Comparison of ENCODE assay signal across 8 cellular contexts in the genomic region with DNA sequence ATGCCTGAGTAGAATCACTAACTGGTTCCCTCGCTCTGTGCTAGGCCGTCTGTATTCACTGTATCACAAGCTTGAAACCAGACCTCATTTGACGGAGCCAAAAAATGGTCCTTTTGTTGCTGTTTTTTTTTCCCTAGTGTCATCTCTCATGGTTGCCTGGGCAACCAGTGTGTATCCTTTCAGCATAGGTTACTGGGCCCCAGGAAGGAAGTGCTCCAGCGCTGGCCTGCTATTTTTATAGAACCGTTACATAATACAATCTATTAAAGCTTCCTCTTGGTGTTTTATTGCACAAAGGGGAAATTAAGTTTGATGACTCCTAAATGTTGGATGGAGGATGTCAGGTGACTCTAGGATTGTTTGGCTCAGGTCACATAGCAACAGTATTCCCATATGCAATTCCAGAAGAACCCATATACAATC.
DNase-seq lines count a peak whose midpoint lies in the region; ATAC-seq, FAIRE-seq and TF ChIP-seq lines count a peak whose summit lies in the region.

No MANE protein-coding gene starts in this region.

- no peaks in the 10 kb centered on the region for H3K36me3 ChIP-seq in SK-N-MC (ENCODE audit: insufficient read depth, low read length)
- no peaks in the 10 kb centered on the region for H3K36me3 ChIP-seq in endothelial cell of umbilical vein (ENCODE audit: control insufficient read depth in 2 of 2, extremely low read depth in 1 of 2, insufficient read depth in 2 of 2, low read length in 2 of 2)
- no peaks in the 10 kb centered on the region for H3K36me3 ChIP-seq in naive thymus-derived CD4-positive, alpha-beta T cell (ENCODE audit: control insufficient read depth in 2 of 3, insufficient read depth in 3 of 3, low read length in 3 of 3)

- intact Hi-C loops in endothelial cell of umbilical vein (cut with micrococcal nuclease) = loop anchor here (1.0 to 2.0 kb wide), 6 partner anchors 17 to 369 kb away; no protein-coding TSS in a partner anchor
- intact Hi-C loops in naive thymus-derived CD4-positive, alpha-beta T cell (cut with micrococcal nuclease) = loop anchor here (1.0 to 5.0 kb wide), 4 partner anchors 17 to 221 kb away; partner anchors contain the start of gene SPRY1 (in 1 of the 2)

- H3K79me2 ChIP-seq in endothelial cell of umbilical vein (ENCODE audit: control insufficient read depth, insufficient read depth, low read length) = no peaks in the 10 kb centered on the region

- H3K36me3 Mint-ChIP-seq in T-helper 2 cell treated with Interferon-gamma antibody and Interleukin-4, amounts not matched to agents 5 μg/mL and 100 μg/mL, for 36 hours (ENCODE audit: low read depth) = no peaks in the 10 kb centered on the region
- peaks cover 0 to 3% (median 0%) of the 10 kb centered on the region in 5 donors for H3K36me3 Mint-ChIP-seq in naive thymus-derived CD4-positive, alpha-beta T cell

- H3K4me1 ChIP-seq in endothelial cell of umbilical vein (ENCODE audit: control insufficient read depth, extremely low read depth, insufficient read depth, low read length) = peaks cover 19% of the 10 kb centered on the region
- peaks cover 12% of the 10 kb centered on the region in 2 donors for H3K4me1 ChIP-seq in naive thymus-derived CD4-positive, alpha-beta T cell (ENCODE audit: control insufficient read depth in 2 of 2, insufficient read depth in 2 of 2, low read length in 2 of 2)

- H3K4me3 Mint-ChIP-seq in T-helper 2 cell treated with Interferon-gamma antibody and Interleukin-4, amounts not matched to agents 5 μg/mL and 100 μg/mL, for 36 hours = no peak overlapping the region
- H3K4me3 Mint-ChIP-seq in naive thymus-derived CD4-positive, alpha-beta T cell = peak overlapping the region in 7 of 10 donors; percentile 16 to 64 (median 41)

- H3K9me3 ChIP-seq in SK-N-MC (ENCODE audit: low read depth, low read length) (no peaks in the 10 kb centered on the region), endothelial cell of umbilical vein (replicated peaks; ENCODE audit: control insufficient read depth, insufficient read depth, low read length) (no peaks in the 10 kb centered on the region)
- H3K9me3 ChIP-seq in naive thymus-derived CD4-positive, alpha-beta T cell (ENCODE audit: control insufficient read depth in 2 of 3, low read length in 3 of 3) = no peaks in the 10 kb centered on the region

- H3K27ac ChIP-seq in SK-N-MC (no peak overlapping the region), endothelial cell of umbilical vein (ENCODE audit: insufficient read depth, low read depth, low read length) (no peak overlapping the region)
- H3K27ac ChIP-seq in naive thymus-derived CD4-positive, alpha-beta T cell (ENCODE audit: low read depth, low read length) = peak overlapping the region; percentile 8

- peaks cover 7% of the 10 kb centered on the region for H3K4me1 Mint-ChIP-seq in T-helper 2 cell treated with Interferon-gamma antibody and Interleukin-4, amounts not matched to agents 5 μg/mL and 100 μg/mL, for 36 hours (ENCODE audit: low read depth)
- peaks cover 5 to 21% (median 17%) of the 10 kb centered on the region in 7 donors for H3K4me1 Mint-ChIP-seq in naive thymus-derived CD4-positive, alpha-beta T cell

- DNase-seq in T-helper 2 cell (peak in 3 of 5 experiments; percentile 10 to 69 (median 22)), SK-N-MC (ENCODE audit: low read depth, low spot score) (peak; percentile 47), endothelial cell of umbilical vein (ENCODE audit: low read depth, low spot score) (peak; percentile 81), OCI-M2 (lab: John Stamatoyannopoulos, UW; ENCODE audit: unreplicated experiment) (no peak), NCI-H226 (no peak)
- no peak for DNase-seq in T-helper 2 cell treated with Interferon-gamma antibody and Interleukin-4, amounts not matched to agents 5 μg/mL and 100 μg/mL, for 36 hours (ENCODE audit: low spot score)
- DNase-seq in naive thymus-derived CD4-positive, alpha-beta T cell = peak in 7 of 9 donors; percentile 34 to 75 (median 62)

- peaks cover 8% of the 10 kb centered on the region for H3K27me3 Mint-ChIP-seq in T-helper 2 cell treated with Interferon-gamma antibody and Interleukin-4, amounts not matched to agents 5 μg/mL and 100 μg/mL, for 36 hours (ENCODE audit: low read depth)
- peaks cover 0 to 16% (median 0%) of the 10 kb centered on the region in 5 donors for H3K27me3 Mint-ChIP-seq in naive thymus-derived CD4-positive, alpha-beta T cell

- H2AFZ ChIP-seq in endothelial cell of umbilical vein (ENCODE audit: low read depth, low read length) = no peak overlapping the region

- H3K9me3 Mint-ChIP-seq in T-helper 2 cell treated with Interferon-gamma antibody and Interleukin-4, amounts not matched to agents 5 μg/mL and 100 μg/mL, for 36 hours = no peaks in the 10 kb centered on the region
- no peaks in the 10 kb centered on the region for H3K9me3 Mint-ChIP-seq in naive thymus-derived CD4-positive, alpha-beta T cell

- H3K27me3 ChIP-seq in endothelial cell of umbilical vein (ENCODE audit: control insufficient read depth in 2 of 2, insufficient read depth in 2 of 2, low read length in 2 of 2) = no peaks in the 10 kb centered on the region
- H3K27me3 ChIP-seq in naive thymus-derived CD4-positive, alpha-beta T cell (ENCODE audit: control insufficient read depth in 2 of 2, insufficient read depth in 2 of 2, low read length in 2 of 2) = no peaks in the 10 kb centered on the region

- H3K4me3 ChIP-seq in SK-N-MC (no peak overlapping the region), endothelial cell of umbilical vein (replicated peaks in 1 of 3; ENCODE audit: insufficient read depth in 1 of 3, low read depth in 1 of 3, low read length in 3 of 3) (no peak overlapping the region)
- no peak overlapping the region for H3K4me3 ChIP-seq in naive thymus-derived CD4-positive, alpha-beta T cell (ENCODE audit: low read length)

- TF ChIP-seq POLR2A in endothelial cell of umbilical vein (IDR thresholded peaks at IDR 0.05; ENCODE audit: low read depth, low read length) = no peak

- no peaks in the 10 kb centered on the region for H3K9me1 ChIP-seq in endothelial cell of umbilical vein (replicated peaks; ENCODE audit: control insufficient read depth, extremely low read depth, insufficient read depth, low read length)

- H3K4me2 ChIP-seq in endothelial cell of umbilical vein (ENCODE audit: insufficient read depth, low read length) = no peak overlapping the region

- no peak overlapping the region for H3K9ac ChIP-seq in SK-N-MC (ENCODE audit: insufficient read length)
- H3K9ac ChIP-seq in endothelial cell of umbilical vein (replicated peaks; ENCODE audit: extremely low read depth, insufficient read depth, low read length) = no peak overlapping the region

- H3K27ac Mint-ChIP-seq in T-helper 2 cell treated with Interferon-gamma antibody and Interleukin-4, amounts not matched to agents 5 μg/mL and 100 μg/mL, for 36 hours = no peak overlapping the region
- H3K27ac Mint-ChIP-seq in naive thymus-derived CD4-positive, alpha-beta T cell = peak overlapping the region; percentile 37 to 92 (median 73)

- POLR2A ChIA-PET in endothelial cell of umbilical vein (lab: Charles Lee) = no interaction called here
- POLR2A ChIA-PET in naive thymus-derived CD4-positive, alpha-beta T cell (lab: Charles Lee) = no interaction called here

- BruUV-seq in endothelial cell of umbilical vein (replicated peaks; lab: Mats Ljungman, UMichigan) = no TSS peak

- H4K20me1 ChIP-seq in endothelial cell of umbilical vein (replicated peaks; ENCODE audit: control insufficient read depth, extremely low read depth, insufficient read depth, low read length) = no peaks in the 10 kb centered on the region

- CTCF ChIA-PET in endothelial cell of umbilical vein (lab: Charles Lee) = interaction anchor here (0.9 to 1.2 kb wide), 2 partner anchors 11 to 16 kb away, joined by 3 to 4 read pairs; no protein-coding TSS in a partner anchor
- CTCF ChIA-PET in naive thymus-derived CD4-positive, alpha-beta T cell (lab: Charles Lee) = interaction anchor here (0.6 to 0.7 kb wide), 2 partner anchors 9 to 43 kb away, joined by 5 to 6 read pairs; no protein-coding TSS in a partner anchor

- no peak for TF ChIP-seq CTCF in endothelial cell of umbilical vein (IDR thresholded peaks at IDR 0.05; ENCODE audit: extremely low read depth in 1 of 2, insufficient read depth in 1 of 2, low read depth in 1 of 2, low read length in 2 of 2)

- dilution Hi-C loops in endothelial cell of umbilical vein (cut with MboI; ENCODE audit: extremely low pct_ligation_motif_present, low sequenced_read_pairs) = no loop called here

- no peak for FAIRE-seq in endothelial cell of umbilical vein (lab: Jason Lieb, UNC)

- peak; percentile 63 for ATAC-seq in HG03442 (IDR thresholded peaks at IDR 0.05; ENCODE audit: unreplicated experiment)
- ATAC-seq in naive thymus-derived CD4-positive, alpha-beta T cell = peak; percentile 94

TF ChIP-seq in endothelial cell of umbilical vein, 7 proteins besides CTCF, POLR2A, EP300 and RAD21:
- TF ChIP-seq EZH2 (IDR thresholded peaks at IDR 0.05; ENCODE audit: borderline replicate concordance, low read depth, low read length, severe bottlenecking) = no peak
- TF ChIP-seq, protein P1, sequence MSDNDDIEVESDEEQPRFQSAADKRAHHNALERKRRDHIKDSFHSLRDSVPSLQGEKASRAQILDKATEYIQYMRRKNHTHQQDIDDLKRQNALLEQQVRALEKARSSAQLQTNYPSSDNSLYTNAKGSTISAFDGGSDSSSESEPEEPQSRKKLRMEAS (IDR thresholded peaks at IDR 0.05; ENCODE audit: insufficient read depth, insufficient read length) = peak; percentile 14
- TF ChIP-seq JUN (IDR thresholded peaks at IDR 0.05; ENCODE audit: borderline replicate concordance, insufficient read depth, insufficient read length, low read depth) = peak; percentile 73
- TF ChIP-seq GATA2 (IDR thresholded peaks at IDR 0.05; ENCODE audit: insufficient read depth, insufficient read length, low read depth, low read length) = no peak

Comparison
In these comparisons a context has a peak if more than half of its experiments do, and no peak if none do; other contexts are left out.
1. DNase-seq: peak in T-helper 2 cell (3 of 5), SK-N-MC (single experiment), endothelial cell of umbilical vein (single experiment) and naive thymus-derived CD4-positive, alpha-beta T cell (7 of 9); none in T-helper 2 cell treated with Interferon-gamma antibody and Interleukin-4, amounts not matched to agents 5 μg/mL and 100 μg/mL, for 36 hours (single experiment), OCI-M2 (single experiment) and NCI-H226 (single experiment).